ENCODE assay signal across 8 cellular contexts in the genomic region with DNA sequence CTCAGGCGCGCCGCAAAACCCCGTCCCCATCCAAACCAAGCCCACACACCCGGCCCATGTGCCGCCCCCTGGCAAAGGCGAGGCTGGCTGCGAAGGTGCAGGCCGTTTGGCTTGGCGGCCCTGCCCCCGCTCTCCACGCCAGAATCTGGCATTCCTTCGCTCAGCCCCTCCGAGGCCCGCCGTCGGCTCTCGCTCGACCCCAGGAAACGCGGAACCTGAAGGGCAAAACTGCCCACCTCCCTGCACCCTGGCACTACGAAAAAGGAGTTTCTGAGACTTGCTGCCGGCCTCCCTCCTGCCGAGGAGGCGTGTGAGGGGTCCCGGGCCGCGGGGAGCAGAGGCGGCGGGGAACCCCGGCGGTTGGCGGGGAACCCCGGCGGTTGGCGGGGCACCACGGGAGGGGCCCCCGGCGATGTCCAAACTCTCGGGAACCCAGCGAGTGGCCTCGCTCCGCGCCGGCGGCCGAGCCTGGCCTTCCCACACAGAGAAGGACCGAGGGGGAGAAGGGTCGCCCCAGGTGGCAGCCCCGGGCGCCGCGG. TPM values are rescaled to one million over a fixed set of nuclear protein-coding genes. Genes with fewer than 3 reads are reported as not detected.
DNase-seq lines count a peak whose midpoint lies in the region; ATAC-seq and TF ChIP-seq lines count a peak whose summit lies in the region.
"Not testable (repeated sequence)": the region's sequence is repeated elsewhere in the genome, so short reads cannot be mapped to it uniquely, and the experiment has no call there.

No MANE protein-coding gene starts in this region.

- not testable (repeated sequence) for H3K27me3 ChIP-seq in IMR-90 (ENCODE audit: control insufficient read depth, insufficient read depth, low read length); iPS DF 6.9 (ENCODE audit: control insufficient read depth, insufficient read depth, low read length); neural progenitor cell

- H3K9ac ChIP-seq in IMR-90 (ENCODE audit: low read depth, low read length), result peak overlapping the region; percentile 70
- not testable (repeated sequence) for H3K9ac ChIP-seq in neural progenitor cell

- not testable (repeated sequence) for H4K5ac ChIP-seq in IMR-90 (ENCODE audit: low read depth, low read length)

- H3K4me3 ChIP-seq in AG10803 (ENCODE audit: low read length) (peak overlapping the region; percentile 43), IMR-90 (ENCODE audit: insufficient read depth, low read depth, low read length) (peak overlapping the region; percentile 79), iPS DF 6.9 (ENCODE audit: low read length) (peak overlapping the region; percentile 35; the same call in 1 of the 2 replicates), neural progenitor cell (peak overlapping the region; percentile 54)

- intact Hi-C loops in IMR-90 (cut with micrococcal nuclease), result not testable (repeated sequence)

- not testable (repeated sequence) for H3K9me3 ChIP-seq in IMR-90 (ENCODE audit: control insufficient read depth, insufficient read depth, low read length); iPS DF 6.9 (ENCODE audit: control insufficient read depth, insufficient read depth, low read length); neural progenitor cell (ENCODE audit: low read depth)

- in situ Hi-C loops in IMR-90 (cut with MboI; ENCODE audit: low sequenced_read_pairs), result not testable (repeated sequence)

- not testable (repeated sequence) for H3K9me3 Mint-ChIP-seq in WTC11, neural progenitor cell

- not testable (repeated sequence) for H3K36me3 Mint-ChIP-seq in WTC11, neural progenitor cell

- H2AK9ac ChIP-seq in IMR-90 (replicated peaks; ENCODE audit: low read depth, low read length, poor library complexity), result not testable (repeated sequence)

- not testable (repeated sequence) for TF ChIP-seq RAD21 in IMR-90 (IDR thresholded peaks at IDR 0.05; ENCODE audit: low read length)

- not testable (repeated sequence) for H3K56ac ChIP-seq in IMR-90 (ENCODE audit: extremely low read depth, insufficient read depth, low read length)

- H4K91ac ChIP-seq in IMR-90 (ENCODE audit: insufficient read depth, low read depth, low read length), result not testable (repeated sequence)

- CTCF ChIA-PET in IMR-90 (lab: Yijun Ruan, JAX); WTC11 (lab: Charles Lee): not testable (repeated sequence)

- H3K23ac ChIP-seq in IMR-90 (ENCODE audit: low read depth, low read length), result not testable (repeated sequence)

- not testable (repeated sequence) for H3K14ac ChIP-seq in IMR-90 (replicated peaks; ENCODE audit: low read depth, low read length)

- H3K18ac ChIP-seq in IMR-90 (ENCODE audit: low read depth, low read length), result not testable (repeated sequence)

- H3K79me2 ChIP-seq in neural progenitor cell (ENCODE audit: low read depth), result not testable (repeated sequence)

- H3K4me2 ChIP-seq in IMR-90 (ENCODE audit: low read depth, low read length), result not testable (repeated sequence)
- peak overlapping the region; percentile 75 for H3K4me2 ChIP-seq in neural progenitor cell

- not testable (repeated sequence) for H4K8ac ChIP-seq in IMR-90 (ENCODE audit: low read depth in 2 of 2, low read length in 2 of 2)

- not testable (repeated sequence) for TF ChIP-seq POLR2A in IMR-90 (IDR thresholded peaks at IDR 0.05; ENCODE audit: low read depth, low read length)

- WGBS in IMR-90 (ENCODE audit: extremely low coverage in 2 of 2, insufficient read length in 1 of 2), 2 experiments, result no CpG with 5 or more reads among the region's 53 CpGs
- WGBS in iPS DF 6.9 (ENCODE audit: insufficient coverage, insufficient read length), result no CpG with 5 or more reads among the region's 53 CpGs

- not testable (repeated sequence) for DNase-seq in AG10803 (ENCODE audit: low read depth); IMR-90; iPS DF 6.9 (ENCODE audit: low read depth, low spot score); neural progenitor cell (ENCODE audit: low spot score)
- peak; percentile 14 for DNase-seq in WTC11 (ENCODE audit: low spot score)
- DNase-seq in activated gamma-delta T cell treated with anti-CD3 and anti-CD28 coated beads, Interleukin-2, amount 50 U/mL, for 16 hours (ENCODE audit: low read depth), result peak; percentile 0
- peak; percentile 2 for DNase-seq in effector CD4-positive, alpha-beta T cell
- DNase-seq in stimulated activated CD4-positive, alpha-beta T cell treated with anti-CD3 and anti-CD28 coated beads, TNF-alpha, amount 100 ng/mL, for 1 hour (ENCODE audit: low read depth in 3 of 3, low spot score in 1 of 3), result peak in 2 of 3 donors; percentile 0 to 10

- POLR2A ChIA-PET in IMR-90 (lab: Charles Lee; ENCODE audit: unreplicated experiment); WTC11 (lab: Charles Lee): not testable (repeated sequence)

- peak overlapping the region; percentile 71 for H3K27ac ChIP-seq in IMR-90 (ENCODE audit: insufficient read depth, low read length)
- H3K27ac ChIP-seq in iPS DF 6.9 (ENCODE audit: low read length); neural progenitor cell: not testable (repeated sequence)

- not testable (repeated sequence) for H3K4me1 Mint-ChIP-seq in WTC11, neural progenitor cell

- not testable (repeated sequence) for H4K20me1 ChIP-seq in IMR-90 (ENCODE audit: insufficient read depth, low read length); neural progenitor cell (ENCODE audit: low read depth)

- H3K27me3 Mint-ChIP-seq in WTC11 (ENCODE audit: low read depth); neural progenitor cell (ENCODE audit: insufficient read depth, low read depth): not testable (repeated sequence)

- not testable (repeated sequence) for H3K79me1 ChIP-seq in IMR-90 (ENCODE audit: low read depth in 1 of 2, low read length in 2 of 2)

- not testable (repeated sequence) for H2BK120ac ChIP-seq in IMR-90 (ENCODE audit: low read depth, low read length)

- H3K4ac ChIP-seq in IMR-90 (ENCODE audit: low read depth, low read length), result not testable (repeated sequence)

- dilution Hi-C loops in IMR-90 (cut with HindIII; ENCODE audit: low sequenced_read_pairs, unreplicated experiment), result not testable (repeated sequence)

- H2AFZ ChIP-seq in IMR-90 (replicated peaks; ENCODE audit: low read length, poor library complexity); neural progenitor cell (replicated peaks): not testable (repeated sequence)

- peak; percentile 37; the same call in 1 of the 2 replicates for ATAC-seq in IMR-90 (ENCODE audit: low read depth)
- ATAC-seq in WTC11, result not testable (repeated sequence)

- H3K9me1 ChIP-seq in IMR-90 (ENCODE audit: insufficient read depth, low read length), result not testable (repeated sequence)

- H3K36me3 ChIP-seq in IMR-90 (ENCODE audit: control insufficient read depth, insufficient read depth, low read length); iPS DF 6.9 (ENCODE audit: control insufficient read depth, insufficient read depth, low read length); neural progenitor cell: not testable (repeated sequence)

- H2BK5ac ChIP-seq in IMR-90 (ENCODE audit: low read depth, low read length, poor library complexity, severe bottlenecking), result peak overlapping the region; percentile 62

- BruUV-seq in IMR-90 (replicated peaks; lab: Mats Ljungman, UMichigan), result not testable (repeated sequence)

- not testable (repeated sequence) for H2AK5ac ChIP-seq in IMR-90 (ENCODE audit: low read depth, low read length)

- H3K27ac Mint-ChIP-seq in WTC11, neural progenitor cell: not testable (repeated sequence)

- H3F3A ChIP-seq in neural progenitor cell (ENCODE audit: low read depth), result not testable (repeated sequence)

- TF ChIP-seq CTCF in AG10803 (conservative IDR thresholded peaks at IDR 0.05; ENCODE audit: low read length); IMR-90 (conservative IDR thresholded peaks at IDR 0.05; ENCODE audit: low read depth, low read length); WTC11 (IDR thresholded peaks at IDR 0.05); neural progenitor cell (IDR thresholded peaks at IDR 0.05): not testable (repeated sequence)

- not testable (repeated sequence) for H2BK20ac ChIP-seq in IMR-90 (ENCODE audit: low read depth, low read length)

- not testable (repeated sequence) for H2BK15ac ChIP-seq in IMR-90 (ENCODE audit: low read depth, low read length)

- H3K4me1 ChIP-seq in IMR-90 (ENCODE audit: control insufficient read depth, insufficient read depth, low read length); iPS DF 6.9 (ENCODE audit: control insufficient read depth, insufficient read depth, low read length); neural progenitor cell: not testable (repeated sequence)

- H3K4me3 Mint-ChIP-seq in WTC11 (peak overlapping the region; percentile 53), neural progenitor cell (peak overlapping the region; percentile 85)

RNA-seq across cellular contexts. Expression of a gene that starts 0.6 kb away (rescaled TPM):
- 51.7 and 55.4 TPM in 2 replicates for total RNA-seq in IMR-90 (2012; rRNA removed)
- polyA plus RNA-seq in IMR-90 (2012; rRNA removed), result 23.6 and 24.8 TPM in 2 replicates
- 22.3 and 24.0 TPM in 2 replicates for polyA plus RNA-seq in IMR-90 (2012; cell fraction: cytosol; rRNA removed)
- 11.7 and 12.8 TPM in 2 replicates for polyA plus RNA-seq in IMR-90 (2012; cell fraction: nucleus; rRNA removed; ENCODE audit: low replicate concordance)
- total RNA-seq in WTC11 (2021), result 15.4 to 16.4 TPM (median 16.2 TPM) in 3 replicates
- total RNA-seq in neural progenitor cell (ENCODE audit: low replicate concordance), result 18.5 and 20.7 TPM in 2 replicates
